In genomic region chr10:24843256-24843655, GRCh38 we compare ENCODE assay signal across 23 cellular contexts.
DNase-seq lines count a peak whose midpoint lies in the region; ATAC-seq and TF ChIP-seq lines count a peak whose summit lies in the region.
"Had no signal": no experiment of that assay in that cellular context is flagged by ENCODE, and none has a peak within 500 bp of the region (broad histone marks: within the 10 kb centered on the region; RNA-seq: fewer than 3 reads in every experiment).

No MANE protein-coding gene starts in this region.

- H3K4me3 ChIP-seq in adipocyte (ENCODE audit: low read length) (no peak overlapping the region), epithelial cell of esophagus (ENCODE audit: low read length) (no peak overlapping the region)
- H3K4me3 ChIP-seq: A549; BLaER1 treated with 17β-estradiol and CSF1 and Interleukin-3, amounts not matched to agents 10 nM and 100 nM; GM12878; HAP-1 had no signal

- H3K36me3 ChIP-seq in adipocyte (ENCODE audit: control insufficient read depth, insufficient read depth, low read length, severe bottlenecking) = no peaks in the 10 kb centered on the region
- H3K36me3 ChIP-seq: BE2C; BLaER1 treated with 17β-estradiol and CSF1 and Interleukin-3, amounts not matched to agents 10 nM and 100 nM; HAP-1 had no signal

- ATAC-seq in GM21529 (IDR thresholded peaks at IDR 0.05; ENCODE audit: unreplicated experiment) = no peak
- ATAC-seq: A549, GM12878 had no signal

- peaks cover 9% of the 10 kb centered on the region for H3K4me1 ChIP-seq in adipocyte (ENCODE audit: control insufficient read depth, insufficient read depth, low read length)
- H3K4me1 ChIP-seq: BE2C had no signal

- no peaks in the 10 kb centered on the region for H3K9me3 ChIP-seq in adipocyte (ENCODE audit: control insufficient read depth, low read length)
- H3K9me3 ChIP-seq: A549; BE2C; BLaER1 treated with 17β-estradiol and CSF1 and Interleukin-3, amounts not matched to agents 10 nM and 100 nM; HAP-1 had no signal

- DNase-seq in adipocyte (ENCODE audit: low read depth) (peak; percentile 36), epithelial cell of esophagus (ENCODE audit: low read depth) (peak; percentile 24), iris pigment epithelial cell (ENCODE audit: low read depth) (peak; percentile 33), NCI-H2196 (lab: John Stamatoyannopoulos, UW; ENCODE audit: unreplicated experiment) (no peak), KG1 (lab: John Stamatoyannopoulos, UW) (no peak), activated gamma-delta T cell treated with Interleukin-2 at 50 U/mL for 16 hours (no peak)
- DNase-seq: 8988T; ACHN; AML-193; BE2C; CD4-positive, alpha-beta T cell; CD8-positive, alpha-beta memory T cell; DMS 273 treated with DMSO at 0.1 percent for 48 hours; DMS79; EL; GDM1; GOT3; HFFc6 had no signal

- no peaks in the 10 kb centered on the region for H3K27me3 ChIP-seq in adipocyte (replicated peaks; ENCODE audit: control insufficient read depth, insufficient read depth, low read length)
- H3K27me3 ChIP-seq: BE2C; BLaER1 treated with 17β-estradiol and CSF1 and Interleukin-3, amounts not matched to agents 10 nM and 100 nM had no signal

- no peak for TF ChIP-seq CTCF in epithelial cell of esophagus (IDR thresholded peaks at IDR 0.05; ENCODE audit: insufficient read depth, low read depth, low read length, missing control alignments)

- H3K9ac ChIP-seq in adipocyte (ENCODE audit: low read length) = no peak overlapping the region
- H3K9ac ChIP-seq: BLaER1 treated with 17β-estradiol and CSF1 and Interleukin-3, amounts not matched to agents 10 nM and 100 nM had no signal

Comparison
In these comparisons a context has a peak if more than half of its experiments do, and no peak if none do; other contexts are left out.
1. DNase-seq: peak in adipocyte (single experiment), epithelial cell of esophagus (single experiment) and iris pigment epithelial cell (single experiment); none in NCI-H2196 (single experiment), KG1 (single experiment) and activated gamma-delta T cell treated with Interleukin-2 at 50 U/mL for 16 hours (single experiment).